26 cellular contexts compared by ENCODE assay signal in the genomic region with DNA sequence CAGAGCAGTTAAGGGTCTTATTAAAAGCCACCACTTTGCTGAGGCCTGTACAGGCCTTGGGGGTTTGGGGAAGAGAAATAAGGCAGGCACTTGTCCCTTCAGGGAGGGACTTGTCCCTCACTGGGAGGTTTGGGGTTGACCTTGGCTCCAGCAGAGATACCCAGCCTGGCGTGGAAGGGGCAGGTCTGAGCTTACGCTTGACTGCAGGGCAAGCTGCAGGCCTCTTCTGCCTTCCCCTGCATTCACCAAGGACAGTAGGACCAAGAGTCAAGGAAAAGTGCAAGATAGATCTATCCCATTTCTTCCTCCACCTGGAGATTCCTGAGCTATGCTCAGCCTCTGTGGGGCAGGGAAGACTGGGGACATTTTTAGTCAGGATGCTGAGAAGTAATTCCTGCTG.
"Had no signal": no experiment of that assay in that cellular context is flagged by ENCODE, and none has a peak within 500 bp of the region (broad histone marks: within the 10 kb centered on the region; RNA-seq: fewer than 3 reads in every experiment).

No MANE protein-coding gene starts in this region.

- DNase-seq: IMR-90, Karpas-422, KG1, MG63, NCI-H1092, NCI-H1105 treated with DMSO at 0.1 percent for 48 hours, NCI-H1417 treated with DMSO at 0.1 percent for 48 hours, NCI-H146, NCI-H1694 treated with DMSO at 0.1 percent for 48 hours, NCI-H1930, NCI-H2081 treated with DMSO at 0.1 percent for 48 hours, NCI-H2171, NCI-H226, NCI-H446, NCI-H510A, NCI-H524 treated with DMSO at 0.1 percent for 48 hours, NCI-H69, NCI-H774, Right ventricle myocardium superior, RPMI8226, SIG-M5, SW 1271 had no signal

- H3K27me3 ChIP-seq: MG63, SJSA1 had no signal

- H3K27ac ChIP-seq: SJSA1, SK-N-MC had no signal

- FAIRE-seq: HepG2, RCC 7860 had no signal

- H3K36me3 ChIP-seq: MG63, SJSA1 had no signal

- H3K9me3 ChIP-seq: MG63, SJSA1 had no signal

- H3K4me1 ChIP-seq: SJSA1 had no signal

- H3K4me3 ChIP-seq: MG63, SJSA1, SK-N-MC had no signal
